In the genomic region with DNA sequence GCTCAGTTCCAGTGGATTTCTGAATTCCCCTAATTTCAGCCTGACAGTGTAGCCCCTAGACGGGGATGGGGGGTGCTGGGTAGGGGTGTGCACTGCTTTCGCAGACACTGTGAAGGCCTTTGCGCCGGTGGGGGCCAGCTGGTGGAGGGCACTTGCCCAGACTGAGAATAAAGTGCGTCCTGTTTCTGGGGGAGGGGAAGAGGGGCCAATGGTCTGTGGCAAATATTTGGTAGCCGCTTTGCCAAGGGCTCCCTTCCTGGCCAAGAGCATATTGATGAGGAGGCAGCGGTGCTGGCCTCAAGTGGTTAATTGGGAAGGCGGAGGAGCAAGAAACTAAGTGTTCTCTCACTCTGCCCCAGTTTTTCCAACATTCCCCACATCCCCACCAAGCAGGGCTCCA, we compare ENCODE assay signal across 1 cellular context.
TF ChIP-seq lines count a peak whose summit lies in the region.

No MANE protein-coding gene starts in this region.

TF ChIP-seq in WTC11, 78 proteins besides CTCF, POLR2A, EP300 and RAD21 (continued from another document):
- TF ChIP-seq, protein P1, sequence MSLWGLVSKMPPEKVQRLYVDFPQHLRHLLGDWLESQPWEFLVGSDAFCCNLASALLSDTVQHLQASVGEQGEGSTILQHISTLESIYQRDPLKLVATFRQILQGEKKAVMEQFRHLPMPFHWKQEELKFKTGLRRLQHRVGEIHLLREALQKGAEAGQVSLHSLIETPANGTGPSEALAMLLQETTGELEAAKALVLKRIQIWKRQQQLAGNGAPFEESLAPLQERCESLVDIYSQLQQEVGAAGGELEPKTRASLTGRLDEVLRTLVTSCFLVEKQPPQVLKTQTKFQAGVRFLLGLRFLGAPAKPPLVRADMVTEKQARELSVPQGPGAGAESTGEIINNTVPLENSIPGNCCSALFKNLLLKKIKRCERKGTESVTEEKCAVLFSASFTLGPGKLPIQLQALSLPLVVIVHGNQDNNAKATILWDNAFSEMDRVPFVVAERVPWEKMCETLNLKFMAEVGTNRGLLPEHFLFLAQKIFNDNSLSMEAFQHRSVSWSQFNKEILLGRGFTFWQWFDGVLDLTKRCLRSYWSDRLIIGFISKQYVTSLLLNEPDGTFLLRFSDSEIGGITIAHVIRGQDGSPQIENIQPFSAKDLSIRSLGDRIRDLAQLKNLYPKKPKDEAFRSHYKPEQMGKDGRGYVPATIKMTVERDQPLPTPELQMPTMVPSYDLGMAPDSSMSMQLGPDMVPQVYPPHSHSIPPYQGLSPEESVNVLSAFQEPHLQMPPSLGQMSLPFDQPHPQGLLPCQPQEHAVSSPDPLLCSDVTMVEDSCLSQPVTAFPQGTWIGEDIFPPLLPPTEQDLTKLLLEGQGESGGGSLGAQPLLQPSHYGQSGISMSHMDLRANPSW (CRISPR knock-in tag; conservative IDR thresholded peaks at IDR 0.05; ENCODE audit: low read depth): no peak
- TF ChIP-seq ZBTB21 (CRISPR knock-in tag; IDR thresholded peaks at IDR 0.05; ENCODE audit: borderline replicate concordance) (no peak), NFE2L1 (CRISPR knock-in tag; IDR thresholded peaks at IDR 0.05) (no peak), GABPB1 (CRISPR knock-in tag; IDR thresholded peaks at IDR 0.05) (no peak), ZNF317 (CRISPR knock-in tag; IDR thresholded peaks at IDR 0.05; ENCODE audit: borderline replicate concordance, low read depth) (no peak), NFYB (CRISPR knock-in tag; conservative IDR thresholded peaks at IDR 0.05; ENCODE audit: low read depth) (no peak), GTF2I (CRISPR knock-in tag; conservative IDR thresholded peaks at IDR 0.05) (no peak), GRHL2 (CRISPR knock-in tag; IDR thresholded peaks at IDR 0.05; ENCODE audit: insufficient replicate concordance, severe bottlenecking) (no peak), CBFB (CRISPR knock-in tag; IDR thresholded peaks at IDR 0.05; ENCODE audit: low read depth) (no peak), ZNF263 (CRISPR knock-in tag; IDR thresholded peaks at IDR 0.05; ENCODE audit: low read depth) (no peak), CREM (CRISPR knock-in tag; IDR thresholded peaks at IDR 0.05) (no peak)
- TF ChIP-seq, protein P2, sequence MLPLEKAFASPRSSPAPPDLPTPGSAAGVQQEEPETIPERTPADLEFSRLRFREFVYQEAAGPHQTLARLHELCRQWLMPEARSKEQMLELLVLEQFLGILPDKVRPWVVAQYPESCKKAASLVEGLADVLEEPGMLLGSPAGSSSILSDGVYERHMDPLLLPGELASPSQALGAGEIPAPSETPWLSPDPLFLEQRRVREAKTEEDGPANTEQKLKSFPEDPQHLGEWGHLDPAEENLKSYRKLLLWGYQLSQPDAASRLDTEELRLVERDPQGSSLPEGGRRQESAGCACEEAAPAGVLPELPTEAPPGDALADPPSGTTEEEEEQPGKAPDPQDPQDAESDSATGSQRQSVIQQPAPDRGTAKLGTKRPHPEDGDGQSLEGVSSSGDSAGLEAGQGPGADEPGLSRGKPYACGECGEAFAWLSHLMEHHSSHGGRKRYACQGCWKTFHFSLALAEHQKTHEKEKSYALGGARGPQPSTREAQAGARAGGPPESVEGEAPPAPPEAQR (CRISPR knock-in tag; IDR thresholded peaks at IDR 0.05): no peak
- TF ChIP-seq, protein P3, sequence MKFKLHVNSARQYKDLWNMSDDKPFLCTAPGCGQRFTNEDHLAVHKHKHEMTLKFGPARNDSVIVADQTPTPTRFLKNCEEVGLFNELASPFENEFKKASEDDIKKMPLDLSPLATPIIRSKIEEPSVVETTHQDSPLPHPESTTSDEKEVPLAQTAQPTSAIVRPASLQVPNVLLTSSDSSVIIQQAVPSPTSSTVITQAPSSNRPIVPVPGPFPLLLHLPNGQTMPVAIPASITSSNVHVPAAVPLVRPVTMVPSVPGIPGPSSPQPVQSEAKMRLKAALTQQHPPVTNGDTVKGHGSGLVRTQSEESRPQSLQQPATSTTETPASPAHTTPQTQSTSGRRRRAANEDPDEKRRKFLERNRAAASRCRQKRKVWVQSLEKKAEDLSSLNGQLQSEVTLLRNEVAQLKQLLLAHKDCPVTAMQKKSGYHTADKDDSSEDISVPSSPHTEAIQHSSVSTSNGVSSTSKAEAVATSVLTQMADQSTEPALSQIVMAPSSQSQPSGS (CRISPR knock-in tag; IDR thresholded peaks at IDR 0.05; ENCODE audit: borderline replicate concordance, low read depth): no peak
